25 cellular contexts compared by ENCODE assay signal in the genomic region with DNA sequence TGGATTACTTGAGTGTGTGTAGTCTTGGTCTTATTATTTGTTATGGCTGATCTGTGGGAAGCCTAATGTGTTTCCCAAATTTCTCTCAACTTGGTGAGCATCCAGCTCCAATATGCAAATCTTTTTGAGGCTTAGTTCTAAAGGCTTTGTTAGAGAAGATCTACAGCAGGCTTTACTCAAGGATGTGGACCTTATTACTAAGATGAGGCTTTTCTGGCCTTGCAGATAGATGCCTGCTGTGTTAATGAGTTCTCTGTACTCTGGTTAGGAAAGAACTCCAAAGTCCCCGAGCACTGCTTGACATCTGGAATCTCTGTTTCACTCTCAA. TPM values are rescaled to one million over a fixed set of nuclear protein-coding genes. Genes with fewer than 3 reads are reported as not detected.
"Had no signal": no experiment of that assay in that cellular context is flagged by ENCODE, and none has a peak within 500 bp of the region (broad histone marks: within the 10 kb centered on the region; RNA-seq: fewer than 3 reads in every experiment).

No MANE protein-coding gene starts in this region.

- H3K36me3 ChIP-seq: brain microvascular endothelial cell, lower lobe of right lung, neutrophil, tibial artery had no signal

- H3K36me3 Mint-ChIP-seq: mesothelial cell of epicardium; natural killer cell treated with Interleukin-12 subunit alpha and Interleukin-12 subunit beta and Interleukin-15 and Interleukin-18, amount 100 ng/mL, for 72 hours had no signal

- DNase-seq: activated CD4-positive, alpha-beta T cell treated with anti-CD3 and anti-CD28 coated beads for 48 hours; activated CD4-positive, CD25-positive, alpha-beta regulatory T cell; activated CD8-positive, alpha-beta T cell treated with anti-CD3 and anti-CD28 coated beads, Interleukin-2, amount 10 ng/mL, durations not matched to agents 7 days and 5 days; central memory CD4-positive, alpha-beta T cell; dorsolateral prefrontal cortex; endodermal cell; hypothalamus; islet precursor cell; lower lobe of right lung; stimulated activated CD4-positive, alpha-beta T cell treated with anti-CD3 and anti-CD28 coated beads, Interleukin-12 subunit alpha, Interleukin-12 subunit beta, amount 100 ng/mL, for 4 hours; stimulated activated CD4-positive, alpha-beta T cell treated with anti-CD3 and anti-CD28 coated beads, Interleukin-1b, Interleukin-23, amount 100 ng/mL, for 48 hours; stimulated activated naive CD8-positive, alpha-beta T cell treated with anti-CD3 and anti-CD28 coated beads, Interleukin-15, Interleukin-2, amounts not matched to agents 100 U/mL and 50 U/mL, for 24 hours; substantia nigra; T1000; tibial artery had no signal

- H3K27me3 ChIP-seq: brain microvascular endothelial cell, neutrophil, tibial artery had no signal

- H3K27ac ChIP-seq: dorsolateral prefrontal cortex, lower lobe of right lung, neutrophil, tibial artery had no signal

- H3K9me3 Mint-ChIP-seq: activated T-cell treated with anti-CD3 and anti-CD28 coated beads, Interleukin-2, amount 50 U/mL, for 24 hours; endodermal cell had no signal

- H3K27me3 Mint-ChIP-seq: activated T-cell treated with anti-CD3 and anti-CD28 coated beads, Interleukin-2, amount 50 U/mL, for 24 hours had no signal

- FAIRE-seq: colon, frontal cortex had no signal

- H3K4me3 ChIP-seq: dorsolateral prefrontal cortex, lower lobe of right lung, tibial artery had no signal

- H3K4me3 Mint-ChIP-seq: activated CD8-positive, alpha-beta T cell treated with anti-CD3 and anti-CD28 coated beads, Interleukin-2, amount 10 ng/mL, durations not matched to agents 7 days and 5 days; activated T-cell treated with anti-CD3 and anti-CD28 coated beads, Interleukin-2, amount 50 U/mL, for 24 hours; endodermal cell; mesothelial cell of epicardium; natural killer cell treated with Interleukin-12 subunit alpha and Interleukin-12 subunit beta and Interleukin-15 and Interleukin-18, amount 100 ng/mL, for 72 hours had no signal

- ATAC-seq: activated CD8-positive, alpha-beta T cell treated with anti-CD3 and anti-CD28 coated beads, Interleukin-2, amount 10 ng/mL, durations not matched to agents 7 days and 5 days; lower lobe of right lung; natural killer cell treated with Interleukin-12 subunit alpha and Interleukin-12 subunit beta and Interleukin-15 and Interleukin-18, amount 100 ng/mL, for 72 hours; stimulated activated naive CD8-positive, alpha-beta T cell treated with anti-CD3 and anti-CD28 coated beads, Interleukin-15, Interleukin-2, amounts not matched to agents 100 U/mL and 50 U/mL, for 24 hours had no signal

- H3K27ac Mint-ChIP-seq: activated CD8-positive, alpha-beta T cell treated with anti-CD3 and anti-CD28 coated beads, Interleukin-2, amount 10 ng/mL, durations not matched to agents 7 days and 5 days; activated T-cell treated with anti-CD3 and anti-CD28 coated beads, Interleukin-2, amount 50 U/mL, for 24 hours; endodermal cell; mesothelial cell of epicardium had no signal

- H3K4me1 Mint-ChIP-seq: mesothelial cell of epicardium had no signal

- H3K9me3 ChIP-seq: lower lobe of right lung, neutrophil, tibial artery had no signal

RNA-seq across cellular contexts. Expression of a gene that starts 24.1 kb away (rescaled TPM):
- total RNA-seq: activated CD8-positive, alpha-beta T cell treated with anti-CD3 and anti-CD28 coated beads, Interleukin-2, amount 10 ng/mL, durations not matched to agents 7 days and 5 days; activated naive CD4-positive, alpha-beta T cell treated with anti-CD3 and anti-CD28 coated beads, Interleukin-2, amount 50 U/mL, for 72 hours; endodermal cell; frontal cortex; natural killer cell treated with Interleukin-12 subunit alpha and Interleukin-12 subunit beta and Interleukin-15 and Interleukin-18, amount 100 ng/mL, for 72 hours; T-helper 1 cell treated with Interleukin-12 subunit alpha and Interleukin-12 subunit beta and Interleukin-4 antibody, amounts not matched to agents 30 ng/mL and 1 ng/mL, for 36 hours; urinary bladder had no signal
